In the genomic region with DNA sequence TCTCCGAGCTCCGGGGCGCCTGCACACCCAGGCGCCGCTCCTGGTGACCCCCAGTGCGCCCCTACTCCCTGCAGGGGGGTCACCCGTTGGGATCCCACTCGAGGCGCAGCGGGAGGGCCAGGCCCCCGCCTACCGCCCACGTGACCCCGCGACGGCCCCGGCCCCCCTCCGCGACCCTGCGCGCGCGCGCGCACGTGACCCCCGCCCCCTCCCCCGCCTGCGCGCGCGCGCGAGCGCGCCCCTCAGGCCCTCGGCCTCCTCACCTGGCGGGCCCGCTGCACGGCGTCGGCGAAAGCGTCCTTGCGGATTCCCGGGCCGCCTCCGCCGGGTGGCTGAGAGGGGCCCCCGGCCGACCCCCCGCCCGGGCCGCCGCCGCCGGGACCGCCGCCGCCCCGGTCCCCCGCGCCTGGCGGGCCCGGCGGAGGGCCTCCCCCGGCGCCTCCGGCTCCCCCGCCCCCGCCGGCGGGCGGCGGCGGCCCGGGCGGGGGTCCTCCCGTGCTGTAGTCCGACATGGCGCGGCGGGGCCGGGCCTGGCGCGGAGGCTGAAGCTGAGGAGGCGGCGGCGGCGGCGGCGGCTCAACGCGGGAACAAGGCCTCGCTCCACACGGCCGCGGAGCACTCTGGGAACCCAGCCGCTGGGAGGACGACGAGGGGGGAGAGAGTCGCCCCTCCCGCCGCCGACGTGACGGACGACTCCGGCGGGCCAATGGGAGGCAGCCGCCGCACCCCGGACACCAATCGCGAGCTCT, we compare ENCODE assay signal across 8 cellular contexts. TPM values are rescaled to one million over a fixed set of nuclear protein-coding genes. Genes with fewer than 3 reads are reported as not detected.
DNase-seq lines count a peak whose midpoint lies in the region; ATAC-seq and TF ChIP-seq lines count a peak whose summit lies in the region.

A gene with protein sequence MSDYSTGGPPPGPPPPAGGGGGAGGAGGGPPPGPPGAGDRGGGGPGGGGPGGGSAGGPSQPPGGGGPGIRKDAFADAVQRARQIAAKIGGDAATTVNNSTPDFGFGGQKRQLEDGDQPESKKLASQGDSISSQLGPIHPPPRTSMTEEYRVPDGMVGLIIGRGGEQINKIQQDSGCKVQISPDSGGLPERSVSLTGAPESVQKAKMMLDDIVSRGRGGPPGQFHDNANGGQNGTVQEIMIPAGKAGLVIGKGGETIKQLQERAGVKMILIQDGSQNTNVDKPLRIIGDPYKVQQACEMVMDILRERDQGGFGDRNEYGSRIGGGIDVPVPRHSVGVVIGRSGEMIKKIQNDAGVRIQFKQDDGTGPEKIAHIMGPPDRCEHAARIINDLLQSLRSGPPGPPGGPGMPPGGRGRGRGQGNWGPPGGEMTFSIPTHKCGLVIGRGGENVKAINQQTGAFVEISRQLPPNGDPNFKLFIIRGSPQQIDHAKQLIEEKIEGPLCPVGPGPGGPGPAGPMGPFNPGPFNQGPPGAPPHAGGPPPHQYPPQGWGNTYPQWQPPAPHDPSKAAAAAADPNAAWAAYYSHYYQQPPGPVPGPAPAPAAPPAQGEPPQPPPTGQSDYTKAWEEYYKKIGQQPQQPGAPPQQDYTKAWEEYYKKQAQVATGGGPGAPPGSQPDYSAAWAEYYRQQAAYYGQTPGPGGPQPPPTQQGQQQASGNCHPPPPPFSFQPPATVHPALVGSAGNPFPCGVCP (minus strand): TSS at position 622 of the 749 bp plus-strand sequence. CDS start 110 bp downstream, at position 512.

- H4K91ac ChIP-seq in trophoblast cell (ENCODE audit: low read depth, low read length), result peak within 1 kb of the TSS; percentile 83

- H3K18ac ChIP-seq in trophoblast cell (ENCODE audit: low read length), result peak within 1 kb of the TSS; percentile 40

- H3K4me2 ChIP-seq in trophoblast cell (ENCODE audit: low read length), result peak within 1 kb of the TSS; percentile 97

- H3K36me3 ChIP-seq in KOPT-K1 (ENCODE audit: insufficient read depth, low read length) (peaks cover 39% of the 10 kb centered on the region), trophoblast cell (ENCODE audit: control insufficient read depth in 1 of 2, insufficient read depth in 2 of 2, low read length in 2 of 2) (peaks cover 31 to 34% of the 10 kb centered on the region in 2 experiments)

- H3K36me3 Mint-ChIP-seq in glutamatergic neuron (ENCODE audit: unreplicated experiment), result no peaks in the 10 kb centered on the region

- peaks cover 11% of the 10 kb centered on the region for H3K27me3 Mint-ChIP-seq in glutamatergic neuron (ENCODE audit: unreplicated experiment)

- no peaks in the 10 kb centered on the region for H3K9me3 ChIP-seq in KOPT-K1 (ENCODE audit: insufficient read depth, low read length, poor library complexity, severe bottlenecking)
- H3K9me3 ChIP-seq in trophoblast cell (ENCODE audit: insufficient read depth, low read depth, low read length), result peaks cover 10% of the 10 kb centered on the region

- peak within 1 kb of the TSS; percentile 1 for H2BK12ac ChIP-seq in trophoblast cell (ENCODE audit: low read length)

- peak within 1 kb of the TSS; percentile 90 for H3K27ac Mint-ChIP-seq in glutamatergic neuron (ENCODE audit: unreplicated experiment)

- H3K79me1 ChIP-seq in trophoblast cell (ENCODE audit: low read length), result peaks cover 8% of the 10 kb centered on the region

- peak within 1 kb of the TSS; percentile 97 for H3K4ac ChIP-seq in trophoblast cell (ENCODE audit: low read depth, low read length)

- no peak within 1 kb of the TSS for H3K23ac ChIP-seq in trophoblast cell (ENCODE audit: low read length)

- no CpG with 5 or more reads among the region's 115 CpGs for WGBS in trophoblast cell (ENCODE audit: extremely low coverage, insufficient coverage, insufficient read length)

- ATAC-seq in GM21717 (IDR thresholded peaks at IDR 0.05; ENCODE audit: unreplicated experiment), result no peak

- peak within 1 kb of the TSS; percentile 76 for H3K14ac ChIP-seq in trophoblast cell (ENCODE audit: low read length)

- H2BK5ac ChIP-seq in trophoblast cell (ENCODE audit: low read depth, low read length, poor library complexity), result peak within 1 kb of the TSS; percentile 80

- DNase-seq in EL (peak; percentile 13), glutamatergic neuron (peak; percentile 53), trophoblast cell (no peak), NCI-H2029 treated with DMSO at 0.1 percent for 48 hours (lab: John Stamatoyannopoulos, UW) (no peak), AG08396 (ENCODE audit: low spot score) (no peak)
- DNase-seq in activated T-helper 9 cell treated with anti-CD3 and anti-CD28 coated beads, Interleukin-2, amount 50 U/mL, for 16 hours (ENCODE audit: low read depth), result peak; percentile 25

- H4K8ac ChIP-seq in trophoblast cell (ENCODE audit: low read depth, low read length), result peak within 1 kb of the TSS; percentile 94

- peak within 1 kb of the TSS; percentile 82 for H3K9ac ChIP-seq in trophoblast cell (ENCODE audit: low read length)

- peak within 1 kb of the TSS; percentile 91 for H3K4me3 Mint-ChIP-seq in glutamatergic neuron (ENCODE audit: unreplicated experiment)

- H3K4me1 Mint-ChIP-seq in glutamatergic neuron (ENCODE audit: low read depth, unreplicated experiment), result peaks cover 17% of the 10 kb centered on the region

- peak within 1 kb of the TSS; percentile 53 for H2BK120ac ChIP-seq in trophoblast cell (ENCODE audit: insufficient read depth, low read length, poor library complexity)

- H3K4me1 ChIP-seq in trophoblast cell (ENCODE audit: control insufficient read depth in 1 of 2, insufficient read depth in 2 of 2, low read length in 2 of 2), result peaks cover 6 to 10% of the 10 kb centered on the region in 2 experiments

- peaks cover 12% of the 10 kb centered on the region for H3K9me3 Mint-ChIP-seq in glutamatergic neuron (ENCODE audit: unreplicated experiment)

- peak within 1 kb of the TSS; percentile 88 for H3K4me3 ChIP-seq in trophoblast cell (ENCODE audit: low read depth, low read length)

- peak within 1 kb of the TSS; percentile 88 for H4K12ac ChIP-seq in trophoblast cell (ENCODE audit: low read depth, low read length)

- peak within 1 kb of the TSS; percentile 80 for H2AK5ac ChIP-seq in trophoblast cell (ENCODE audit: low read length)

- no peaks in the 10 kb centered on the region for H3K27me3 ChIP-seq in trophoblast cell (ENCODE audit: insufficient read depth, low read length)

- TF ChIP-seq CTCF in glutamatergic neuron (IDR thresholded peaks at IDR 0.05; ENCODE audit: partially characterized antibody, unreplicated experiment), result no peak

- H3K27ac ChIP-seq in KOPT-K1 (ENCODE audit: low read depth, low read length, poor library complexity, severe bottlenecking) (peak within 1 kb of the TSS; percentile 75), trophoblast cell (ENCODE audit: low read depth, low read length) (peak within 1 kb of the TSS; percentile 66)

- peak within 1 kb of the TSS; percentile 38 for H2AFZ ChIP-seq in trophoblast cell (ENCODE audit: insufficient read depth, low read length, poor library complexity)

- H3K79me2 ChIP-seq in trophoblast cell (ENCODE audit: control insufficient read depth, insufficient read depth, low read length, poor library complexity), result peaks cover 35% of the 10 kb centered on the region

RNA-seq across cellular contexts. Expression of the gene that starts here (rescaled TPM):
- 318 TPM for total RNA-seq in glutamatergic neuron (ENCODE audit: unreplicated experiment)
- polyA plus RNA-seq in trophoblast cell (2013), result 255 and 259 TPM in 2 replicates

Comparison
In these comparisons a context has a peak if more than half of its experiments do, and no peak if none do; other contexts are left out.
1. DNase-seq: peak in EL (single experiment), activated T-helper 9 cell treated with anti-CD3 and anti-CD28 coated beads, Interleukin-2, amount 50 U/mL, for 16 hours (single experiment) and glutamatergic neuron (single experiment); none in trophoblast cell (0 of 2), NCI-H2029 treated with DMSO at 0.1 percent for 48 hours (single experiment) and AG08396 (single experiment).